ENCODE assay signal across 9 cellular contexts in the genomic region with DNA sequence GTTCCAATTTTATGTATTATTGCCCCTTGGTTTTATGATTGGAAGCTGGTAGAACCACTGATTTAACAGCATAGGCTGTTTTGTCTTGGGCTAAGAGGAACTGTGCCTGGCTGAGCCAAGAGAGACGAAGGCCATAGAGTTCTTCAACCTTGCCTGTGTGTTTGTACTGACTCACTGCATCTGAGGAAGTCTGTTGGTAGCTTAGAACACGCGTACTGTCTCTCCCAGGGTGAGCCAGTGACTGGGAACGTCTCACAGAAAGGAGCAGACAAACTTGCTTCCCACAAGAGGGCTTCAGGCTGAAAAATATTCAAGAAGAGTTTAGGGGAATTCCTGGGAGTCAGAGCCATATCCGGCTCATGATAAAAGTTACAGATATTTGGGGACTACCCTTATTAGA. TPM values are rescaled to one million over a fixed set of nuclear protein-coding genes. Genes with fewer than 3 reads are reported as not detected.
DNase-seq lines count a peak whose midpoint lies in the region; FAIRE-seq and TF ChIP-seq lines count a peak whose summit lies in the region.
"Had no signal": no experiment of that assay in that cellular context is flagged by ENCODE, and none has a peak within 500 bp of the region (broad histone marks: within the 10 kb centered on the region; RNA-seq: fewer than 3 reads in every experiment).

No MANE protein-coding gene starts in this region.

- 18 to 30% (median 26%) methylated on average over 5 of the region's 5 CpGs for WGBS in spleen, 5 donors

- FAIRE-seq in GM12892 (lab: Jason Lieb, UNC): peak; percentile 64

- H3K27me3 ChIP-seq in spleen (replicated peaks in 1 of 7): no peaks in the 10 kb centered on the region

- H3K36me3 ChIP-seq in spleen: no peaks in the 10 kb centered on the region
- H3K36me3 ChIP-seq: HAP-1 had no signal

- no peak for DNase-seq in GM12892 (ENCODE audit: insufficient read length)
- DNase-seq in SKM-1 treated with dmso at 0.1 percent for 144 hours (lab: John Stamatoyannopoulos, UW; ENCODE audit: unreplicated experiment): peak; percentile 3
- DNase-seq in fibroblast of the aortic adventitia (ENCODE audit: low read depth): peak; percentile 76
- DNase-seq in spleen: no peak
- no peak for DNase-seq in stimulated activated CD4-positive, alpha-beta T cell treated with anti-CD3 and anti-CD28 coated beads, Interleukin-4, amount 100 ng/mL, for 1 hour
- no peak for DNase-seq in SHP77 treated with DMSO at 0.1 percent for 48 hours (lab: John Stamatoyannopoulos, UW)
- DNase-seq in NCI-H128 (lab: John Stamatoyannopoulos, UW; ENCODE audit: unreplicated experiment): no peak
- DNase-seq: NCI-H510A treated with DMSO at 0.1 percent for 48 hours had no signal

- no peak overlapping the region for H3K4me3 ChIP-seq in fibroblast of the aortic adventitia (ENCODE audit: low read depth, low read length)
- no peak overlapping the region for H3K4me3 ChIP-seq in spleen
- H3K4me3 ChIP-seq: HAP-1 had no signal

- TF ChIP-seq CTCF in fibroblast of the aortic adventitia (IDR thresholded peaks at IDR 0.05; ENCODE audit: insufficient read depth, low read length): no peak
- no peak for TF ChIP-seq CTCF in spleen (IDR thresholded peaks at IDR 0.05 in 8 of 11, conservative IDR thresholded peaks at IDR 0.05 in 3 of 11)

- TF ChIP-seq POLR2A in GM12892 (IDR thresholded peaks at IDR 0.05; ENCODE audit: low read depth, low read length): no peak
- no peak for TF ChIP-seq POLR2A in spleen (IDR thresholded peaks at IDR 0.05)

- no peaks in the 10 kb centered on the region for H3K9me3 ChIP-seq in spleen
- H3K9me3 ChIP-seq: HAP-1 had no signal

- H3K27ac ChIP-seq in spleen: peak overlapping the region in 6 of 8 donors; percentile 9 to 58 (median 36)

- intact Hi-C loops in spleen (cut with DNase I; ENCODE audit: low total_unique reads): no loop called here

- H3K4me1 ChIP-seq in spleen: peaks cover 10 to 35% (median 15%) of the 10 kb centered on the region in 6 donors
- H3K4me1 ChIP-seq: HAP-1 had no signal

RNA-seq across cellular contexts. Expression of gene TMEM51, which starts 14.9 kb away (rescaled TPM):
- polyA plus RNA-seq in GM12892 (2012; ENCODE audit: missing spikeins): 0.13 TPM
- total RNA-seq in fibroblast of the aortic adventitia (ENCODE audit: low replicate concordance) (1.4 and 6.5 TPM in 2 replicates), spleen (10 to 100 TPM in 3 of 7 donors, 1 to 10 TPM in 4; 6.0 to 13.8 (median 8.4) TPM)
- 1 to 10 TPM; 3.5 to 5.3 (median 3.9) TPM for polyA plus RNA-seq in spleen

Comparison
In these comparisons a context has a peak if more than half of its experiments do, and no peak if none do; other contexts are left out.
1. DNase-seq: peak in SKM-1 treated with dmso at 0.1 percent for 144 hours (single experiment) and fibroblast of the aortic adventitia (single experiment); none in GM12892 (single experiment), spleen (single experiment), stimulated activated CD4-positive, alpha-beta T cell treated with anti-CD3 and anti-CD28 coated beads, Interleukin-4, amount 100 ng/mL, for 1 hour (single experiment), SHP77 treated with DMSO at 0.1 percent for 48 hours (single experiment) and NCI-H128 (single experiment).